1 cellular context compared by ENCODE assay signal in genomic region chr13:24512208-24513068, GRCh38.
TF ChIP-seq lines count a peak whose summit lies in the region.

Gene PARP4, minus strand, starts transcription at chr13:24512778. Its CDS starts 9,002 bp downstream, at chr13:24503776.

TF ChIP-seq in HepG2, 621 proteins besides CTCF, POLR2A, EP300 and RAD21 (continued from another document and continues in another):
- TF ChIP-seq ZHX2 (IDR thresholded peaks at IDR 0.05; ENCODE audit: low read depth) = 0 out of 2 replicates have a peak, but pooled peaks have one; percentile 34
- TF ChIP-seq ZHX2 (CRISPR knock-in tag; IDR thresholded peaks at IDR 0.05; ENCODE audit: borderline replicate concordance) = 0 out of 2 replicates have a peak, but pooled peaks have one; percentile 45
- TF ChIP-seq ZBTB2 (CRISPR knock-in tag; IDR thresholded peaks at IDR 0.05; ENCODE audit: low read depth) = no peak
- TF ChIP-seq ZNF232 (CRISPR knock-in tag; IDR thresholded peaks at IDR 0.05; ENCODE audit: borderline replicate concordance) = no peak; the same call in 1 of the 2 replicates
- peak; percentile 47; the same call in 1 of the 2 replicates for TF ChIP-seq RFXAP (CRISPR knock-in tag; IDR thresholded peaks at IDR 0.05; ENCODE audit: borderline replicate concordance)
- TF ChIP-seq GATA4 (IDR thresholded peaks at IDR 0.05; ENCODE audit: borderline replicate concordance, low read depth) = peak; percentile 59; the same call in 1 of the 2 replicates
- TF ChIP-seq SP1 (IDR thresholded peaks at IDR 0.05) = no peak
- TF ChIP-seq SP1 (CRISPR knock-in tag; IDR thresholded peaks at IDR 0.05) = peak; percentile 39; the same call in 1 of the 2 replicates
- peak; percentile 95; the same call in 1 of the 2 replicates for TF ChIP-seq RNF219 (CRISPR knock-in tag; IDR thresholded peaks at IDR 0.05)
- TF ChIP-seq HMGXB3 (CRISPR knock-in tag; IDR thresholded peaks at IDR 0.05; ENCODE audit: borderline replicate concordance) = no peak; the same call in none of the 2 replicates
- TF ChIP-seq KAT8 (CRISPR knock-in tag; IDR thresholded peaks at IDR 0.05) = peak; percentile 80
- peak; percentile 91 for TF ChIP-seq ZNF274 (CRISPR knock-in tag; IDR thresholded peaks at IDR 0.05)
- TF ChIP-seq SPEN (CRISPR knock-in tag; IDR thresholded peaks at IDR 0.05; ENCODE audit: low read depth) = peak; percentile 76
- peak; percentile 73 for TF ChIP-seq XRCC5 (optimal IDR thresholded peaks at IDR 0.05; ENCODE audit: low read length)
- no peak for TF ChIP-seq ZNF292 (CRISPR knock-in tag; IDR thresholded peaks at IDR 0.05; ENCODE audit: borderline replicate concordance, low read depth)
- TF ChIP-seq SATB2 (CRISPR knock-in tag; IDR thresholded peaks at IDR 0.05) = peak; percentile 60; the same call in 1 of the 2 replicates
- peak; percentile 77 for TF ChIP-seq ZSCAN30 (CRISPR knock-in tag; IDR thresholded peaks at IDR 0.05)
- TF ChIP-seq ZNF724P (CRISPR knock-in tag; IDR thresholded peaks at IDR 0.05; ENCODE audit: borderline replicate concordance) = 0 out of 2 replicates have a peak, but pooled peaks have one; percentile 15
- TF ChIP-seq MXD3 (CRISPR knock-in tag; IDR thresholded peaks at IDR 0.05) = peak; percentile 48; the same call in 1 of the 2 replicates
- no peak for TF ChIP-seq ZNF710 (CRISPR knock-in tag; IDR thresholded peaks at IDR 0.05; ENCODE audit: borderline replicate concordance)
- no peak for TF ChIP-seq ZKSCAN1 (IDR thresholded peaks at IDR 0.05; ENCODE audit: low read length)
- TF ChIP-seq ZBTB1 (CRISPR knock-in tag; IDR thresholded peaks at IDR 0.05; ENCODE audit: borderline replicate concordance) = 0 out of 2 replicates have a peak, but pooled peaks have one; percentile 29
- peak; percentile 73; the same call in 1 of the 2 replicates for TF ChIP-seq GLI4 (CRISPR knock-in tag; IDR thresholded peaks at IDR 0.05; ENCODE audit: borderline replicate concordance)
- peak; percentile 52; the same call in 1 of the 2 replicates for TF ChIP-seq ZNF318 (CRISPR knock-in tag; IDR thresholded peaks at IDR 0.05)
- no peak for TF ChIP-seq DNMT1 (CRISPR knock-in tag; IDR thresholded peaks at IDR 0.05)
- 0 out of 2 replicates have a peak, but pooled peaks have one; percentile 2 for TF ChIP-seq MAFF (IDR thresholded peaks at IDR 0.05; ENCODE audit: low read depth, low read length)
- TF ChIP-seq FOXM1 (CRISPR knock-in tag; IDR thresholded peaks at IDR 0.05) = no peak
- TF ChIP-seq ZBTB38 (CRISPR knock-in tag; IDR thresholded peaks at IDR 0.05) = peak; percentile 75
- no peak for TF ChIP-seq RFX3 (CRISPR knock-in tag; IDR thresholded peaks at IDR 0.05)
